ENCODE assay signal across 11 cellular contexts in the genomic region with DNA sequence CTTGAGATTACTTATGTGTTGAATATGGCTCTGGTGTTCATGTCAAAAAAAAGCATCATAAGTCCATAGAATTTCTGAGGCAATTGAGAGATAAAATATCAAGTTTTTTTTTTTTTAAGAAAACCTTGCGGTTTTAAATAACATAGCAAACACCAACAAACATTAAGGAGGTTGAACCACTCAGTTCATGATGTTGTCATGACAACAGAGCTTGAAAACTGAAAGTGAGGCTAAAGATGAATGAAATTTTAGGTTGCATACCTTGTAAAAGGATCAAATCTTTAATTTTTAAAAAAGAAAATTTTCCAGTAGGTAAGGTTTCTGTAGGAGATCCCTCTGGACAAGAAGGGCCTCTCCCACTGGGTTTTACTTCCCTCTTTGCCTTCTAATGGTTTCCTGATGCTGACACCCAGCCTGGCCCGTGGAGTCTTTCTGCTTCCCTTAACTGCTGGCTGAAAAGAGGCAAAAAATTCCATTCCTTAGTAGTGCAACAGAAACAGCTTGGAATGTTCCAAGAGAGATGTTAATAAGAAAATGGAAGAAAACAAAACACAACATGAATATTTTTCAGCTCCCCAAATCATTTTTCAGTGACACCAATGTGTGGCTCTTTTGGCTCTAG. TPM values are rescaled to one million over a fixed set of nuclear protein-coding genes. Genes with fewer than 3 reads are reported as not detected.
DNase-seq lines count a peak whose midpoint lies in the region; ATAC-seq and TF ChIP-seq lines count a peak whose summit lies in the region.
"Had no signal": no experiment of that assay in that cellular context is flagged by ENCODE, and none has a peak within 500 bp of the region (broad histone marks: within the 10 kb centered on the region; RNA-seq: fewer than 3 reads in every experiment).

No MANE protein-coding gene starts in this region.

- H3K4me1 Mint-ChIP-seq in chondrocyte (ENCODE audit: low read depth): peaks cover 10% of the 10 kb centered on the region
- no peaks in the 10 kb centered on the region for H3K4me1 Mint-ChIP-seq in activated CD4-positive, alpha-beta T cell treated with anti-CD3 and anti-CD28 coated beads, Interleukin-2, amount 10 ng/mL, durations not matched to agents 24 days and 14 days
- H3K4me1 Mint-ChIP-seq: nephron had no signal

- ATAC-seq in GM18511 (IDR thresholded peaks at IDR 0.05; ENCODE audit: unreplicated experiment): peak; percentile 72
- ATAC-seq in HG03432 (IDR thresholded peaks at IDR 0.05; ENCODE audit: unreplicated experiment): peak; percentile 53

- no peaks in the 10 kb centered on the region for H3K27me3 Mint-ChIP-seq in chondrocyte (ENCODE audit: low read depth)
- no peaks in the 10 kb centered on the region for H3K27me3 Mint-ChIP-seq in activated CD4-positive, alpha-beta T cell treated with anti-CD3 and anti-CD28 coated beads, Interleukin-2, amount 10 ng/mL, durations not matched to agents 24 days and 14 days

- H3K4me3 Mint-ChIP-seq in chondrocyte (ENCODE audit: unreplicated experiment): no peak overlapping the region
- H3K4me3 Mint-ChIP-seq in activated CD4-positive, alpha-beta T cell treated with anti-CD3 and anti-CD28 coated beads, Interleukin-2, amount 10 ng/mL, durations not matched to agents 24 days and 14 days: no peak overlapping the region
- H3K4me3 Mint-ChIP-seq: nephron had no signal

- intact Hi-C loops in activated CD4-positive, alpha-beta T cell treated with anti-CD3 and anti-CD28 coated beads, Interleukin-2, amount 10 ng/mL, durations not matched to agents 24 days and 14 days (cut with micrococcal nuclease): no loop called here

- H3K27ac Mint-ChIP-seq in chondrocyte (ENCODE audit: unreplicated experiment): peak overlapping the region; percentile 72
- H3K27ac Mint-ChIP-seq in activated CD4-positive, alpha-beta T cell treated with anti-CD3 and anti-CD28 coated beads, Interleukin-2, amount 10 ng/mL, durations not matched to agents 24 days and 14 days: no peak overlapping the region

- H3K36me3 Mint-ChIP-seq in chondrocyte (ENCODE audit: low read depth): no peaks in the 10 kb centered on the region
- H3K36me3 Mint-ChIP-seq in activated CD4-positive, alpha-beta T cell treated with anti-CD3 and anti-CD28 coated beads, Interleukin-2, amount 10 ng/mL, durations not matched to agents 24 days and 14 days (ENCODE audit: low read depth): no peaks in the 10 kb centered on the region

- DNase-seq in chondrocyte (ENCODE audit: low spot score) (no peak), pons (ENCODE audit: low spot score) (peak; percentile 18), NCI-H2029 (lab: John Stamatoyannopoulos, UW) (no peak), NCI-H345 (lab: John Stamatoyannopoulos, UW) (no peak)
- no peak for DNase-seq in activated CD4-positive, alpha-beta T cell treated with anti-CD3 and anti-CD28 coated beads, Interleukin-2, amount 10 ng/mL, durations not matched to agents 24 days and 14 days
- no peak for DNase-seq in effector CD4-positive, alpha-beta T cell
- DNase-seq: brain microvascular endothelial cell, Caco-2 had no signal

- no peaks in the 10 kb centered on the region for H3K9me3 Mint-ChIP-seq in chondrocyte (ENCODE audit: low read depth)
- H3K9me3 Mint-ChIP-seq in activated CD4-positive, alpha-beta T cell treated with anti-CD3 and anti-CD28 coated beads, Interleukin-2, amount 10 ng/mL, durations not matched to agents 24 days and 14 days: no peaks in the 10 kb centered on the region
- H3K9me3 Mint-ChIP-seq: nephron had no signal

- no peak for TF ChIP-seq CTCF in chondrocyte (IDR thresholded peaks at IDR 0.05)

RNA-seq across cellular contexts. Expression of a gene that starts 60.0 kb away (rescaled TPM):
- 23.5 to 37.0 TPM (median 25.9 TPM) in 3 replicates for total RNA-seq in chondrocyte
- 3.5 and 4.3 TPM in 2 replicates for total RNA-seq in activated CD4-positive, alpha-beta T cell treated with anti-CD3 and anti-CD28 coated beads, Interleukin-2, amount 10 ng/mL, durations not matched to agents 24 days and 14 days
